ENCODE assay signal across 7 cellular contexts in genomic region chr1:147978896-147979651, GRCh38. TPM values are rescaled to one million over a fixed set of nuclear protein-coding genes. Genes with fewer than 3 reads are reported as not detected.
DNase-seq lines count a peak whose midpoint lies in the region; ATAC-seq and TF ChIP-seq lines count a peak whose summit lies in the region.
"Not testable (repeated sequence)": the region's sequence is repeated elsewhere in the genome, so short reads cannot be mapped to it uniquely, and the experiment has no call there.

No MANE protein-coding gene starts in this region.

- not testable (repeated sequence) for DNase-seq in GM23338 (ENCODE audit: low spot score); Right ventricle myocardium inferior (ENCODE audit: missing footprints); left ventricle myocardium superior; nephron progenitor cell
- DNase-seq in PC-3 (peak; percentile 4), dermis blood vessel endothelial cell (peak; percentile 2)

- H3K4me1 Mint-ChIP-seq in GM23338; activated T-helper 17 cell treated with anti-CD3 and anti-CD28 coated beads, Interleukin-2, amount 50 U/mL, for 72 hours; nephron progenitor cell: not testable (repeated sequence)

- intact Hi-C loops in PC-3 (cut with micrococcal nuclease); Right ventricle myocardium inferior (cut with DNase I); left ventricle myocardium superior (cut with micrococcal nuclease): not testable (repeated sequence)

- POLR2A ChIA-PET in PC-3 (lab: Charles Lee; ENCODE audit: unreplicated experiment) = not testable (repeated sequence)

- H3K4me2 ChIP-seq in GM23338; PC-3 (ENCODE audit: low read length): not testable (repeated sequence)

- not testable (repeated sequence) for H3K36me3 Mint-ChIP-seq in GM23338 (ENCODE audit: low read depth)
- peaks cover 39% of the 10 kb centered on the region for H3K36me3 Mint-ChIP-seq in activated T-helper 17 cell treated with anti-CD3 and anti-CD28 coated beads, Interleukin-2, amount 50 U/mL, for 72 hours (ENCODE audit: low read depth)
- H3K36me3 Mint-ChIP-seq in nephron progenitor cell (ENCODE audit: low read depth) = peaks cover 38% of the 10 kb centered on the region

- H3K9me2 ChIP-seq in GM23338 (ENCODE audit: insufficient read depth); PC-3 (replicated peaks; ENCODE audit: low read length): not testable (repeated sequence)

- CTCF ChIA-PET in PC-3 (lab: Charles Lee) = not testable (repeated sequence)

- not testable (repeated sequence) for H3K9me3 ChIP-seq in PC-3 (ENCODE audit: low read length)

- TF ChIP-seq CTCF in GM23338 (conservative IDR thresholded peaks at IDR 0.05; ENCODE audit: low read depth in 2 of 2); PC-3 (conservative IDR thresholded peaks at IDR 0.05; ENCODE audit: low read depth, low read length); nephron progenitor cell (IDR thresholded peaks at IDR 0.05): not testable (repeated sequence)

- not testable (repeated sequence) for H3K9me3 Mint-ChIP-seq in GM23338; activated T-helper 17 cell treated with anti-CD3 and anti-CD28 coated beads, Interleukin-2, amount 50 U/mL, for 72 hours
- H3K9me3 Mint-ChIP-seq in nephron progenitor cell = peaks cover 13% of the 10 kb centered on the region

- H3K4me3 ChIP-seq in GM23338; PC-3 (ENCODE audit: low read length): not testable (repeated sequence)

- H3K27me3 ChIP-seq in GM23338 (ENCODE audit: insufficient read depth); PC-3 (ENCODE audit: low read length): not testable (repeated sequence)

- BruUV-seq in PC-3 (replicated peaks; lab: Mats Ljungman, UMichigan) = not testable (repeated sequence)

- H3K27ac Mint-ChIP-seq in GM23338; activated T-helper 17 cell treated with anti-CD3 and anti-CD28 coated beads, Interleukin-2, amount 50 U/mL, for 72 hours: not testable (repeated sequence)
- H3K27ac Mint-ChIP-seq in nephron progenitor cell = peak overlapping the region; percentile 73

- ATAC-seq in GM23338 (peak; percentile 57), Right ventricle myocardium inferior (peak; percentile 88), left ventricle myocardium superior (peak; percentile 100)
- ATAC-seq in PC-3 = not testable (repeated sequence)
- peak; percentile 55 for ATAC-seq in activated T-helper 17 cell treated with anti-CD3 and anti-CD28 coated beads, Interleukin-2, amount 50 U/mL, for 72 hours (replicated peaks)

- not testable (repeated sequence) for H4K20me1 ChIP-seq in GM23338 (replicated peaks; ENCODE audit: insufficient read depth); PC-3 (ENCODE audit: low read length)

- H3K4me1 ChIP-seq in GM23338 (ENCODE audit: insufficient read depth); PC-3 (ENCODE audit: insufficient read depth, low read length): not testable (repeated sequence)

- H3K27ac ChIP-seq in GM23338 (ENCODE audit: low read depth); PC-3 (ENCODE audit: low read length): not testable (repeated sequence)

- not testable (repeated sequence) for H3K27me3 Mint-ChIP-seq in GM23338 (ENCODE audit: insufficient read depth, low read depth, poor library complexity); activated T-helper 17 cell treated with anti-CD3 and anti-CD28 coated beads, Interleukin-2, amount 50 U/mL, for 72 hours; nephron progenitor cell (ENCODE audit: low read depth, poor library complexity)

- not testable (repeated sequence) for H3K9ac ChIP-seq in PC-3 (ENCODE audit: low read length)

- H3K4me3 Mint-ChIP-seq in GM23338; activated T-helper 17 cell treated with anti-CD3 and anti-CD28 coated beads, Interleukin-2, amount 50 U/mL, for 72 hours; nephron progenitor cell: not testable (repeated sequence)

- H3K36me3 ChIP-seq in GM23338 (ENCODE audit: insufficient read depth); PC-3 (ENCODE audit: low read depth, low read length): not testable (repeated sequence)

- not testable (repeated sequence) for H3F3A ChIP-seq in GM23338 (replicated peaks; ENCODE audit: low read depth); PC-3 (ENCODE audit: low read length, unreplicated experiment)

- H2AFZ ChIP-seq in GM23338; PC-3 (ENCODE audit: low read length): not testable (repeated sequence)

- H3K79me2 ChIP-seq in GM23338 (replicated peaks; ENCODE audit: insufficient read depth); PC-3 (ENCODE audit: low read length): not testable (repeated sequence)

RNA-seq across cellular contexts. Expression of gene GPR89B, which starts 50.9 kb away (rescaled TPM):
- 25.7 and 27.7 TPM in 2 replicates for total RNA-seq in GM23338 (2014; rRNA removed; shearing (Covaris generic))
- polyA plus RNA-seq in GM23338 (2016; fragmentation: Nextera tagmentation; extraction: Ambion mirVana) = 25.7 and 30.5 TPM in 2 replicates
- total RNA-seq in PC-3 (2014; rRNA removed) (17.8 and 23.4 TPM in 2 replicates), dermis blood vessel endothelial cell (11.4 and 16.0 TPM in 2 replicates), Right ventricle myocardium inferior (8.0 TPM), left ventricle myocardium superior (6.0 TPM)
- 10 to 100 TPM; 11.0 to 13.1 TPM for total RNA-seq in activated T-helper 17 cell treated with anti-CD3 and anti-CD28 coated beads, Interleukin-2, amount 50 U/mL, for 72 hours
